Comparison of ENCODE assay signal across 4 cellular contexts in genomic region chr13:39556856-39557255, GRCh38. TPM values are rescaled to one million over a fixed set of nuclear protein-coding genes. Genes with fewer than 3 reads are reported as not detected.
"Had no signal": no experiment of that assay in that cellular context is flagged by ENCODE, and none has a peak within 500 bp of the region (broad histone marks: within the 10 kb centered on the region; RNA-seq: fewer than 3 reads in every experiment).

No MANE protein-coding gene starts in this region.

- ATAC-seq: GM12878 had no signal

- H3K4me3 ChIP-seq: GM12878 had no signal

- DNase-seq: GDM1, GF-D8 had no signal

RNA-seq across cellular contexts. Expression of gene LHFPL6, which starts 46.1 kb away (rescaled TPM):
- total RNA-seq: G401 had no signal
